1 cellular context compared by ENCODE assay signal in the genomic region with DNA sequence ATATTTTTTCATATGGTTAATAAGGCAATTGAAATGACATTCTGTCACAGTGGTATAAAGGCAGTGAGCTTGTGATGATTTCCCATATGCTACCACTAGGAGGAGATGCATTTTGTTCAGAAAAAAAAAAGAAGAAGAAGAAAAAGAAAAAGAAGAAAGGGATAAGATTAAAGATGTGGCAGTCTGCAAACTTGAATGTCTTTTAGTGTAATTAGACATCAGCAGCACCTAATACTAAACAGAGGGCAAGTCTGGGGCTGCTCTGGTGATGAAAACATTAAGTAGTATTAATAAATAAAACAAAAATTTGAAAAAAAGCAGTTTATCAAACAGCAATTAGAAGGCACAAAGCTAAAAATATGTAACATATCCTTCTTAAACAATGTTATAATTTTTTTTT.
TF ChIP-seq lines count a peak whose summit lies in the region.

No MANE protein-coding gene starts in this region.

TF ChIP-seq in K562, 482 proteins besides CTCF, POLR2A, EP300 and RAD21 (continued from another document):
- TF ChIP-seq, protein P1, sequence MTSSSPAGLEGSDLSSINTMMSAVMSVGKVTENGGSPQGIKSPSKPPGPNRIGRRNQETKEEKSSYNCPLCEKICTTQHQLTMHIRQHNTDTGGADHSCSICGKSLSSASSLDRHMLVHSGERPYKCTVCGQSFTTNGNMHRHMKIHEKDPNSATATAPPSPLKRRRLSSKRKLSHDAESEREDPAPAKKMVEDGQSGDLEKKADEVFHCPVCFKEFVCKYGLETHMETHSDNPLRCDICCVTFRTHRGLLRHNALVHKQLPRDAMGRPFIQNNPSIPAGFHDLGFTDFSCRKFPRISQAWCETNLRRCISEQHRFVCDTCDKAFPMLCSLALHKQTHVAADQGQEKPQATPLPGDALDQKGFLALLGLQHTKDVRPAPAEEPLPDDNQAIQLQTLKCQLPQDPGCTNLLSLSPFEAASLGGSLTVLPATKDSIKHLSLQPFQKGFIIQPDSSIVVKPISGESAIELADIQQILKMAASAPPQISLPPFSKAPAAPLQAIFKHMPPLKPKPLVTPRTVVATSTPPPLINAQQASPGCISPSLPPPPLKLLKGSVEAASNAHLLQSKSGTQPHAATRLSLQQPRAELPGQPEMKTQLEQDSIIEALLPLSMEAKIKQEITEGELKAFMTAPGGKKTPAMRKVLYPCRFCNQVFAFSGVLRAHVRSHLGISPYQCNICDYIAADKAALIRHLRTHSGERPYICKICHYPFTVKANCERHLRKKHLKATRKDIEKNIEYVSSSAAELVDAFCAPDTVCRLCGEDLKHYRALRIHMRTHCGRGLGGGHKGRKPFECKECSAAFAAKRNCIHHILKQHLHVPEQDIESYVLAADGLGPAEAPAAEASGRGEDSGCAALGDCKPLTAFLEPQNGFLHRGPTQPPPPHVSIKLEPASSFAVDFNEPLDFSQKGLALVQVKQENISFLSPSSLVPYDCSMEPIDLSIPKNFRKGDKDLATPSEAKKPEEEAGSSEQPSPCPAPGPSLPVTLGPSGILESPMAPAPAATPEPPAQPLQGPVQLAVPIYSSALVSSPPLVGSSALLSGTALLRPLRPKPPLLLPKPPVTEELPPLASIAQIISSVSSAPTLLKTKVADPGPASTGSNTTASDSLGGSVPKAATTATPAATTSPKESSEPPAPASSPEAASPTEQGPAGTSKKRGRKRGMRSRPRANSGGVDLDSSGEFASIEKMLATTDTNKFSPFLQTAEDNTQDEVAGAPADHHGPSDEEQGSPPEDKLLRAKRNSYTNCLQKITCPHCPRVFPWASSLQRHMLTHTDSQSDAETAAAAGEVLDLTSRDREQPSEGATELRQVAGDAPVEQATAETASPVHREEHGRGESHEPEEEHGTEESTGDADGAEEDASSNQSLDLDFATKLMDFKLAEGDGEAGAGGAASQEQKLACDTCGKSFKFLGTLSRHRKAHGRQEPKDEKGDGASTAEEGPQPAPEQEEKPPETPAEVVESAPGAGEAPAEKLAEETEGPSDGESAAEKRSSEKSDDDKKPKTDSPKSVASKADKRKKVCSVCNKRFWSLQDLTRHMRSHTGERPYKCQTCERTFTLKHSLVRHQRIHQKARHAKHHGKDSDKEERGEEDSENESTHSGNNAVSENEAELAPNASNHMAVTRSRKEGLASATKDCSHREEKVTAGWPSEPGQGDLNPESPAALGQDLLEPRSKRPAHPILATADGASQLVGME (CRISPR knock-in tag; IDR thresholded peaks at IDR 0.05) = no peak
- TF ChIP-seq, protein P2, sequence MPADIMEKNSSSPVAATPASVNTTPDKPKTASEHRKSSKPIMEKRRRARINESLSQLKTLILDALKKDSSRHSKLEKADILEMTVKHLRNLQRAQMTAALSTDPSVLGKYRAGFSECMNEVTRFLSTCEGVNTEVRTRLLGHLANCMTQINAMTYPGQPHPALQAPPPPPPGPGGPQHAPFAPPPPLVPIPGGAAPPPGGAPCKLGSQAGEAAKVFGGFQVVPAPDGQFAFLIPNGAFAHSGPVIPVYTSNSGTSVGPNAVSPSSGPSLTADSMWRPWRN (IDR thresholded peaks at IDR 0.05; ENCODE audit: low read depth) = no peak
- TF ChIP-seq NELFE (IDR thresholded peaks at IDR 0.05; ENCODE audit: insufficient read depth, insufficient read length) (no peak), PML (IDR thresholded peaks at IDR 0.05; ENCODE audit: low read length) (no peak), HNRNPH1 (optimal IDR thresholded peaks at IDR 0.05; ENCODE audit: low read depth, low read length) (no peak), RUNX1 (IDR thresholded peaks at IDR 0.05; ENCODE audit: low read depth) (no peak)
